ENCODE assay signal across 32 cellular contexts in genomic region chr11:108018708-108019107, GRCh38.
"Had no signal": no experiment of that assay in that cellular context is flagged by ENCODE, and none has a peak within 500 bp of the region (broad histone marks: within the 10 kb centered on the region; RNA-seq: fewer than 3 reads in every experiment).

No MANE protein-coding gene starts in this region.

- H3K9me3 ChIP-seq: adrenal gland, ascending aorta, body of pancreas, breast epithelium had no signal

- DNase-seq: activated effector memory CD4-positive, alpha-beta T cell treated with anti-CD3 and anti-CD28 coated beads, Interleukin-2, amount 50 U/mL, for 16 hours; activated effector memory CD4-positive, alpha-beta T cell treated with Interleukin-2 at 50 U/mL for 16 hours; activated gamma-delta T cell; activated gamma-delta T cell treated with Interleukin-2 at 50 U/mL for 16 hours; activated naive CD4-positive, alpha-beta T cell; activated naive CD4-positive, alpha-beta T cell treated with anti-CD3 and anti-CD28 coated beads for 36 hours; activated naive CD4-positive, alpha-beta T cell treated with anti-CD3 and anti-CD28 coated beads, Interleukin-2, amount 10 ng/mL, durations not matched to agents 7 days and 5 days; activated naive CD4-positive, alpha-beta T cell treated with anti-CD3 and anti-CD28 coated beads, Interleukin-2, amount 50 U/mL, for 16 hours; activated naive CD4-positive, alpha-beta T cell treated with Interleukin-2 at 50 U/mL for 16 hours; activated naive CD8-positive, alpha-beta T cell treated with anti-CD3 and anti-CD28 coated beads for 36 hours; activated naive CD8-positive, alpha-beta T cell treated with anti-CD3 and anti-CD28 coated beads, Interleukin-2, amount 10 ng/mL, durations not matched to agents 7 days and 5 days; activated naive CD8-positive, alpha-beta T cell treated with anti-CD3 and anti-CD28 coated beads, Interleukin-2, amount 50 U/mL, for 24 hours; activated T-cell treated with anti-CD3 and anti-CD28 coated beads, Interleukin-2, amount 50 U/mL, for 1 hour; activated T-cell treated with anti-CD3 and anti-CD28 coated beads, Interleukin-2, amount 50 U/mL, for 24 hours; activated T-cell treated with anti-CD3 and anti-CD28 coated beads, Interleukin-2, amount 50 U/mL, for 4 hours; activated T-cell treated with anti-CD3 and anti-CD28 coated beads, Interleukin-2, amount 50 U/mL, for 48 hours; activated T-cell treated with anti-CD3 and anti-CD28 coated beads, Interleukin-2, amount 50 U/mL, for 72 hours; adrenal gland; amniotic stem cell; amygdala; anterior cingulate cortex; aorta; body of pancreas; brain microvascular endothelial cell; caudate nucleus; central memory CD4-positive, alpha-beta T cell; cerebellar nuclear complex had no signal

- H3K27me3 ChIP-seq: adrenal gland, ascending aorta, body of pancreas, brain microvascular endothelial cell, breast epithelium had no signal

- FAIRE-seq: bronchial epithelial cell had no signal

- ATAC-seq: activated naive CD4-positive, alpha-beta T cell treated with anti-CD3 and anti-CD28 coated beads, Interleukin-2, amount 50 U/mL, for 72 hours; activated naive CD8-positive, alpha-beta T cell treated with anti-CD3 and anti-CD28 coated beads, Interleukin-2, amount 50 U/mL, for 24 hours; activated T-cell treated with anti-CD3 and anti-CD28 coated beads, Interleukin-2, amount 50 U/mL, for 4 hours; activated T-cell treated with anti-CD3 and anti-CD28 coated beads, Interleukin-2, amount 50 U/mL, for 72 hours; activated T-helper 17 cell treated with anti-CD3 and anti-CD28 coated beads, Interleukin-2, amount 50 U/mL, for 72 hours; body of pancreas had no signal

- H3K4me1 ChIP-seq: ascending aorta, breast epithelium had no signal

- H3K27ac ChIP-seq: adrenal gland, ascending aorta, body of pancreas, brain microvascular endothelial cell, breast epithelium had no signal

- H3K4me3 ChIP-seq: adrenal gland, ascending aorta, body of pancreas, breast epithelium had no signal

- H3K36me3 ChIP-seq: adrenal gland, ascending aorta, brain microvascular endothelial cell, breast epithelium had no signal
